10 cellular contexts compared by ENCODE assay signal in genomic region chr1:198168180-198168579, GRCh38. TPM values are rescaled to one million over a fixed set of nuclear protein-coding genes. Genes with fewer than 3 reads are reported as not detected.
DNase-seq lines count a peak whose midpoint lies in the region; ATAC-seq and TF ChIP-seq lines count a peak whose summit lies in the region.
"Had no signal": no experiment of that assay in that cellular context is flagged by ENCODE, and none has a peak within 500 bp of the region (broad histone marks: within the 10 kb centered on the region; RNA-seq: fewer than 3 reads in every experiment).

No MANE protein-coding gene starts in this region.

- DNase-seq in GM12865 (ENCODE audit: low read depth) (peak; percentile 32), naive B cell (no peak), anterior cingulate cortex (lab: John Stamatoyannopoulos, UW) (no peak), SW 1271 (lab: John Stamatoyannopoulos, UW) (no peak)
- DNase-seq in activated naive CD8-positive, alpha-beta T cell treated with anti-CD3 and anti-CD28 coated beads, Interleukin-2, amount 10 ng/mL, durations not matched to agents 7 days and 5 days = no peak
- DNase-seq: NCI-H510A treated with DMSO at 0.1 percent for 48 hours had no signal

- POLR2A ChIA-PET in activated naive CD8-positive, alpha-beta T cell treated with anti-CD3 and anti-CD28 coated beads, Interleukin-2, amount 10 ng/mL, durations not matched to agents 7 days and 5 days (lab: Charles Lee) = interaction anchor here (1.0 to 2.8 kb wide), 2 partner anchors 10 to 11 kb away, joined by 3 to 17 read pairs; partner anchors contain the start of gene NEK7

- peak overlapping the region; percentile 94 for H3K27ac Mint-ChIP-seq in activated naive CD8-positive, alpha-beta T cell treated with anti-CD3 and anti-CD28 coated beads, Interleukin-2, amount 10 ng/mL, durations not matched to agents 7 days and 5 days
- peak overlapping the region in 5 of 6 donors; percentile 7 to 82 (median 64) for H3K27ac Mint-ChIP-seq in naive B cell

- ATAC-seq in HG02759 (IDR thresholded peaks at IDR 0.05; ENCODE audit: unreplicated experiment) (peak; percentile 38), naive B cell (ENCODE audit: low read depth in 2 of 2) (no peak), HG03469 (IDR thresholded peaks at IDR 0.05; ENCODE audit: unreplicated experiment) (no peak), HG03175 (IDR thresholded peaks at IDR 0.05; ENCODE audit: unreplicated experiment) (no peak)
- no peak for ATAC-seq in activated naive CD8-positive, alpha-beta T cell treated with anti-CD3 and anti-CD28 coated beads, Interleukin-2, amount 10 ng/mL, durations not matched to agents 7 days and 5 days (ENCODE audit: low read depth)

- H3K36me3 Mint-ChIP-seq in activated naive CD8-positive, alpha-beta T cell treated with anti-CD3 and anti-CD28 coated beads, Interleukin-2, amount 10 ng/mL, durations not matched to agents 7 days and 5 days = peaks cover 4% of the 10 kb centered on the region
- no peaks in the 10 kb centered on the region for H3K36me3 Mint-ChIP-seq in naive B cell

- peaks cover 76% of the 10 kb centered on the region for H3K4me1 Mint-ChIP-seq in activated naive CD8-positive, alpha-beta T cell treated with anti-CD3 and anti-CD28 coated beads, Interleukin-2, amount 10 ng/mL, durations not matched to agents 7 days and 5 days
- peaks cover 55 to 76% (median 68%) of the 10 kb centered on the region in 3 donors for H3K4me1 Mint-ChIP-seq in naive B cell

- peak overlapping the region; percentile 82 for H3K4me3 Mint-ChIP-seq in activated naive CD8-positive, alpha-beta T cell treated with anti-CD3 and anti-CD28 coated beads, Interleukin-2, amount 10 ng/mL, durations not matched to agents 7 days and 5 days
- H3K4me3 Mint-ChIP-seq in naive B cell = peak overlapping the region in 4 of 8 donors; percentile 2 to 41 (median 24)
- H3K4me3 Mint-ChIP-seq: neural crest cell had no signal

- H3K4me3 ChIP-seq in GM12865 (ENCODE audit: low read depth, low read length) = no peak overlapping the region

- no peak for TF ChIP-seq CTCF in GM12865 (IDR thresholded peaks at IDR 0.05; ENCODE audit: insufficient read depth, low read depth, low read length, missing control alignments)

- H3K27me3 Mint-ChIP-seq in activated naive CD8-positive, alpha-beta T cell treated with anti-CD3 and anti-CD28 coated beads, Interleukin-2, amount 10 ng/mL, durations not matched to agents 7 days and 5 days = no peaks in the 10 kb centered on the region
- no peaks in the 10 kb centered on the region for H3K27me3 Mint-ChIP-seq in naive B cell

- H3K9me3 Mint-ChIP-seq in activated naive CD8-positive, alpha-beta T cell treated with anti-CD3 and anti-CD28 coated beads, Interleukin-2, amount 10 ng/mL, durations not matched to agents 7 days and 5 days = no peaks in the 10 kb centered on the region
- H3K9me3 Mint-ChIP-seq in naive B cell = no peaks in the 10 kb centered on the region

RNA-seq across cellular contexts. Expression of gene NEK7, which starts 11.4 kb away (rescaled TPM):
- total RNA-seq in activated naive CD8-positive, alpha-beta T cell treated with anti-CD3 and anti-CD28 coated beads, Interleukin-2, amount 10 ng/mL, durations not matched to agents 7 days and 5 days = 10 to 100 TPM; 68.9 to 71.7 TPM
- 10 to 100 TPM; 26.4 to 41.2 (median 34.2) TPM for polyA plus RNA-seq in naive B cell (ENCODE audit: low read depth in 6 of 6)
